Comparison of ENCODE assay signal across 7 cellular contexts in the genomic region with DNA sequence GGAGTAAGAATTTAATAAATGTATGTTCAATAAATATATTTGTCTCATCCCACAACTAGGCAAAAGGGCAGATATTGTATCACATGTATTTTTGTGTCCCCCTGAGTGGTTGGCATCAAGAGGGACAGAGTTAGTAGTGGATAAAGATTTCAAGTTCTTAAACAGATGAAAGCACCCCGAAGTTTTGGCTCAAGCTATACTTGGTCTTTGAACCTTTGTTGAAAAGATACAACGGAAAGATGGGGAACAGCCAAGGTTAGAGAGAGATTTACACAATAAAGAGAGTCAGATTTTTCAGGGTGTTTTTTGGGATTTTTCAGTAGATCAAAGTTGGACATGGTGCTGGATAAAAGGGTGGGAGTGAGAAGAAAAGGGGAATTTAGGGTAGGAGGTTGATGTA. TPM values are rescaled to one million over a fixed set of nuclear protein-coding genes. Genes with fewer than 3 reads are reported as not detected.
"Had no signal": no experiment of that assay in that cellular context is flagged by ENCODE, and none has a peak within 500 bp of the region (broad histone marks: within the 10 kb centered on the region; RNA-seq: fewer than 3 reads in every experiment).

No MANE protein-coding gene starts in this region.

- DNase-seq: IMR-90, KBM-7 had no signal

- H3K27ac ChIP-seq: HL-60 had no signal

- ATAC-seq: K562 had no signal

- H3K4me3 ChIP-seq: K562 had no signal

- FAIRE-seq: HTR-8/SVneo, K562 had no signal

RNA-seq across cellular contexts. Expression of a gene that starts 59.3 kb away (rescaled TPM):
- total RNA-seq: HT-29, HT1080, IMR-90, K562 had no signal
- polyA plus RNA-seq: IMR-90 had no signal
